In the genomic region with DNA sequence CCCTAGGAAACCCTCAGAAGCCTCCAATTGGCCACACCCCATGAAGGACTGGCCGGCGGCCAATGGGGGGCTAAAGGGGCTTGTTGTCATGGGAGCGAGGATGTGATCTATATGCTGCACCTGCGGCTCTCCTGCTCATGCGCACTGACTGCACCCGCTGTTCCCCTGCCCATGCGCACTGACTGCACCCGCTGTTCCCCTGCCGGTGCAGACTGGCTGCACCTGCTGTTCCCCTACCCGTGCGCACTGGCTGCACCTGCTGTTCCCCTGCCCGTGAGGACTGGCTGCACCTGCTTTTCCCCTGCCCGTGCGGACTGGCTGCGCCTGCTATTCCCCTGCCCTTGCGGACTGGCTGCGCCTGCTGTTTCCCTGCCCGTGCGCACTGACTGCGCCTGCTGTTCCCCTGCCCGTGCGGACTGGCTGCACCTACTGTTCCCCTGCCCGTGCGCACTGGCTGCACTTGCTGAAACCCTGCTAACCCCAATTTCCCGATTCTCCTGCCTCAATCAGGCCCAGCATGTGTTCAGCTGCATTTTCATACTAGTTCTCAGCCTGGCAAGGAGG, we compare ENCODE assay signal across 8 cellular contexts. TPM values are rescaled to one million over a fixed set of nuclear protein-coding genes. Genes with fewer than 3 reads are reported as not detected.
DNase-seq lines count a peak whose midpoint lies in the region; ATAC-seq and TF ChIP-seq lines count a peak whose summit lies in the region.

No MANE protein-coding gene starts in this region.

- peak; percentile 85 for ATAC-seq in GM21576 (IDR thresholded peaks at IDR 0.05; ENCODE audit: unreplicated experiment)

- no peak overlapping the region for H3K27ac Mint-ChIP-seq in activated naive CD8-positive, alpha-beta T cell

- DNase-seq in DMS153 treated with DMSO at 0.1 percent for 48 hours (lab: John Stamatoyannopoulos, UW; ENCODE audit: unreplicated experiment) (peak; percentile 96), SJCRH30 (peak; percentile 82 to 88), SKM-1 treated with dmso at 0.1 percent for 144 hours (lab: John Stamatoyannopoulos, UW; ENCODE audit: unreplicated experiment) (no peak)
- DNase-seq in stimulated activated CD4-positive, alpha-beta T cell treated with anti-CD3 and anti-CD28 coated beads, TNF-alpha, amount 100 ng/mL, for 24 hours (ENCODE audit: low read depth in 3 of 3): peak in 2 of 3 experiments; percentile 31 to 62

- H3K36me3 ChIP-seq in KMS-11 (ENCODE audit: insufficient read depth) (no peaks in the 10 kb centered on the region), SJCRH30 (no peaks in the 10 kb centered on the region)

- H3K27me3 ChIP-seq in KMS-11 (ENCODE audit: insufficient read depth, low read depth): no peaks in the 10 kb centered on the region
- no peaks in the 10 kb centered on the region for H3K27me3 ChIP-seq in SJCRH30
- H3K27me3 ChIP-seq in layer of hippocampus (ENCODE audit: control insufficient read depth, insufficient read depth, low read length): peaks cover 5% of the 10 kb centered on the region

- H3K4me2 ChIP-seq in KMS-11: peak overlapping the region; percentile 93

- peaks cover 6% of the 10 kb centered on the region for H3K27me3 Mint-ChIP-seq in activated naive CD8-positive, alpha-beta T cell

- peaks cover 2% of the 10 kb centered on the region; the same call in 1 of the 2 replicates for H3K9me3 ChIP-seq in SJCRH30 (replicated peaks)

- H3K4me3 Mint-ChIP-seq in activated naive CD8-positive, alpha-beta T cell: peak overlapping the region; percentile 85

- H3K4me1 ChIP-seq in KMS-11 (ENCODE audit: low read depth, poor library complexity, severe bottlenecking): peaks cover 11% of the 10 kb centered on the region
- no peaks in the 10 kb centered on the region for H3K4me1 ChIP-seq in SJCRH30

- H4K20me1 ChIP-seq in KMS-11 (ENCODE audit: insufficient read depth): no peaks in the 10 kb centered on the region

- H3K4me3 ChIP-seq in KMS-11 (IDR thresholded peaks at IDR 0.05; ENCODE audit: insufficient read depth, low read depth, low read length) (peak overlapping the region; percentile 73), SJCRH30 (no peak overlapping the region)

- no peak for TF ChIP-seq CTCF in KMS-11 (conservative IDR thresholded peaks at IDR 0.05; ENCODE audit: low read depth, low read length)

- H3K4me1 Mint-ChIP-seq in activated naive CD8-positive, alpha-beta T cell (ENCODE audit: low read depth): peaks cover 8% of the 10 kb centered on the region

- H3K79me2 ChIP-seq in KMS-11 (ENCODE audit: insufficient read depth, low read depth): no peaks in the 10 kb centered on the region

- H2AFZ ChIP-seq in KMS-11 (ENCODE audit: low read depth): peak overlapping the region; percentile 77

- H3K9me3 Mint-ChIP-seq in activated naive CD8-positive, alpha-beta T cell (ENCODE audit: low read depth): no peaks in the 10 kb centered on the region

- peak overlapping the region; percentile 11; the same call in 1 of the 2 replicates for H3K9ac ChIP-seq in KMS-11

- H3K36me3 Mint-ChIP-seq in activated naive CD8-positive, alpha-beta T cell: no peaks in the 10 kb centered on the region

- no peak overlapping the region for H3K27ac ChIP-seq in KMS-11
- H3K27ac ChIP-seq in SJCRH30: no peak overlapping the region
- H3K27ac ChIP-seq in layer of hippocampus (ENCODE audit: low read depth, low read length): peak overlapping the region; percentile 38

RNA-seq across cellular contexts. Expression of a gene that starts 16.8 kb away (rescaled TPM):
- total RNA-seq in SJCRH30 (2014; rRNA removed; shearing (Covaris generic)): 15.0 and 17.5 TPM in 2 replicates

RNA-seq across cellular contexts. Expression of a gene that starts 46.4 kb away (rescaled TPM):
- 0.02 and 0.05 TPM in 2 replicates for total RNA-seq in SJCRH30 (2014; rRNA removed; shearing (Covaris generic))
